11 cellular contexts compared by ENCODE assay signal in the genomic region with DNA sequence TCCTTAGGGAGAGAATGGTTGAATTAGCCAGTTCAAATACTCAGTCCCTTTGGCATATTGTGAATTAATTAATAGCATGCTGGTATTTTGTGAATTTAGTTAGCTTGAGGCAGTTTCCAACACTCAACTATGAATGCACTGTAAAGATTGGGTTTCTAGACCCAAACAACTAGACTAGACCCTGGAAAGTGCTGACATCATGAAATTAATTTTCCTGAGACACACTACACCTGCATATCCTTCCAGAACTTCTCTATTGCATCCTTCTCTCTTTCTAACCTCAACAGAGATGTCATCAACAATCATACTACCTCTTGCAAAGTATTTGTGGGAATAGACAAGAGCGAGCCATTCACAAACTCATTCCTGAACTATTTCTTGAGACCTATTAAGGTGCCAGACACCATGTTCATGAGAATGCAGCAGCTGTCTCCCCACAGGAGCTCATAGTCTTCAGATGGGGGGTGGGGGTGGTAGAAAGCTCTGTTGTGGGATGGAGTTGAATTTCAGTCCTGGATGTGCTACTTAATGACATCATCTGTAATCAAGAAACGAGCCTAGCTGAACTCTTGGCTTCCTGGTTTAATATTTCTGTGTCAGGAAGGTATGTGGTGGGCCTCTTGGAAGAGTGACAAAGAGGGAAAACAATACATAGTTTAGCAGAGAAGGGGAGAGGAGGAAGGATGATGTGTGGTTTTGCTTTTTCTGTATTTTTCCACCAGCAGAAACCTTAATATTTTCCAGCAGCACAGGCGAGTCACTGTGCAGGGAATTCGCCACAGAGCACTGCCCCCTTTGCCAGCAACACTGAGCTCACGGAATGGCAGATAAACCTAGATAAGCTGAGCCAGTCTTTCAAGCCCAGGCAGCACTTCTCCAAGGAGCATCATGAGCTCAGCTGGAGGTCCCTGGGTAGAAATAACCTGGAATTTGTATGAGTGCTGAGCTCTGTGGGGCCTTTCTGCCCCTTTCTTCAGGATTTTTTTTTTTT. TPM values are rescaled to one million over a fixed set of nuclear protein-coding genes. Genes with fewer than 3 reads are reported as not detected.
DNase-seq lines count a peak whose midpoint lies in the region; ATAC-seq, FAIRE-seq and TF ChIP-seq lines count a peak whose summit lies in the region.
"Had no signal": no experiment of that assay in that cellular context is flagged by ENCODE, and none has a peak within 500 bp of the region (broad histone marks: within the 10 kb centered on the region; RNA-seq: fewer than 3 reads in every experiment).

No MANE protein-coding gene starts in this region.

- no peak overlapping the region for H3K9ac ChIP-seq in kidney (ENCODE audit: low read length in 2 of 2)

- DNase-seq in G401 (ENCODE audit: low spot score) (peak; percentile 46), SJCRH30 (peak; percentile 66 to 83), fibroblast of peridontal ligament (ENCODE audit: extremely low read depth) (peak; percentile 59), pancreas (peak in 2 of 6 donors; percentile 37 to 54), kidney (no peak), GOT3 (lab: John Stamatoyannopoulos, UW) (no peak), SIG-M5 (lab: John Stamatoyannopoulos, UW) (no peak)
- DNase-seq: activated CD4-positive, alpha-beta memory T cell treated with anti-CD3 and anti-CD28 coated beads, Interleukin-2, amount 10 ng/mL, durations not matched to agents 7 days and 5 days; NCI-H1092; occipital lobe had no signal

- in situ Hi-C loops in G401 (cut with HindIII; ENCODE audit: low sequenced_read_pairs), result no loop called here

- H3K27ac ChIP-seq in SJCRH30, result peak overlapping the region; percentile 30
- H3K27ac ChIP-seq in pancreas, result peak overlapping the region; percentile 26 to 57 (median 46)
- H3K27ac ChIP-seq in kidney (ENCODE audit: low read depth in 2 of 2, low read length in 2 of 2), result no peak overlapping the region

- H3K9me3 ChIP-seq in SJCRH30 (replicated peaks) (no peaks in the 10 kb centered on the region), pancreas (no peaks in the 10 kb centered on the region), kidney (ENCODE audit: control insufficient read depth in 1 of 2, low read length in 2 of 2) (no peaks in the 10 kb centered on the region)

- H3K27me3 ChIP-seq in SJCRH30 (no peaks in the 10 kb centered on the region), pancreas (no peaks in the 10 kb centered on the region)

- 22 to 32% methylated on average over 5 of the region's 5 CpGs for WGBS in pancreas, 2 donors

- H3K4me3 ChIP-seq in SJCRH30, result peak overlapping the region; percentile 31
- H3K4me3 ChIP-seq in pancreas, result no peak overlapping the region
- no peak overlapping the region for H3K4me3 ChIP-seq in kidney (ENCODE audit: low read length in 2 of 2)

- FAIRE-seq in pancreas (lab: Jason Lieb, UNC) (no peak), kidney (lab: Jason Lieb, UNC) (no peak)

- peak; percentile 65 to 84 (median 78) for ATAC-seq in pancreas
- no peak for ATAC-seq in GM21619 (IDR thresholded peaks at IDR 0.05; ENCODE audit: unreplicated experiment)

- intact Hi-C loops in pancreas (cut with DNase I), result no loop called here
- intact Hi-C loops in kidney (cut with DNase I), result no loop called here

- TF ChIP-seq CTCF in pancreas (IDR thresholded peaks at IDR 0.05) (no peak), kidney (IDR thresholded peaks at IDR 0.05; ENCODE audit: borderline replicate concordance, extremely low read depth, insufficient read depth) (no peak)

- H3K36me3 ChIP-seq in SJCRH30 (no peaks in the 10 kb centered on the region), pancreas (no peaks in the 10 kb centered on the region), kidney (ENCODE audit: control insufficient read depth in 1 of 2, insufficient read depth in 2 of 2, low read length in 2 of 2) (no peaks in the 10 kb centered on the region)

- H3K4me1 ChIP-seq in SJCRH30, result peaks cover 17% of the 10 kb centered on the region
- peaks cover 5 to 21% (median 9%) of the 10 kb centered on the region in 3 donors for H3K4me1 ChIP-seq in pancreas
- peaks cover 0 to 4% of the 10 kb centered on the region in 2 donors for H3K4me1 ChIP-seq in kidney (ENCODE audit: control insufficient read depth in 1 of 2, insufficient read depth in 1 of 2, low read depth in 1 of 2, low read length in 2 of 2)

RNA-seq across cellular contexts. Expression of gene CYSLTR2, which starts 53.1 kb away (rescaled TPM):
- not detected in 2 replicates for total RNA-seq in G401 (2014; rRNA removed; shearing (Covaris generic))
- total RNA-seq in SJCRH30 (2014; rRNA removed; shearing (Covaris generic)), result not detected in 2 replicates
- total RNA-seq in pancreas (under 1 TPM in 4 of 6 donors, not detected in 2; 0.06 to 0.43 (median 0.13) TPM), kidney (1.4 TPM)
- polyA plus RNA-seq in pancreas (under 1 TPM; 0.15 to 0.31 TPM), kidney (ENCODE audit: insufficient read depth, low read depth, low replicate concordance) (1.2 TPM)

Comparison
In these comparisons a context has a peak if more than half of its experiments do, and no peak if none do; other contexts are left out.
1. DNase-seq: peak in G401 (single experiment), SJCRH30 (2 of 2) and fibroblast of peridontal ligament (single experiment); none in kidney (single experiment), GOT3 (single experiment) and SIG-M5 (single experiment).
2. H3K27ac ChIP-seq: peak in SJCRH30 (single experiment) and pancreas (4 of 4); none in kidney (0 of 2).